8 cellular contexts compared by ENCODE assay signal in genomic region chrX:101078716-101079115, GRCh38. TPM values are rescaled to one million over a fixed set of nuclear protein-coding genes. Genes with fewer than 3 reads are reported as not detected.
DNase-seq lines count a peak whose midpoint lies in the region; ATAC-seq and TF ChIP-seq lines count a peak whose summit lies in the region.

TMEM35A (plus strand) TSS chrX:101078879; CDS start chrX:101079003, 124 bp downstream.

- DNase-seq in anterior cingulate cortex (lab: John Stamatoyannopoulos, UW) (peak in 38 of 58 donors; percentile 0 to 43 (median 6)), gastrocnemius medialis (no peak), kidney glomerular epithelial cell (lab: John Stamatoyannopoulos, UW) (no peak)
- no peak for DNase-seq in central memory CD4-positive, alpha-beta T cell
- no peak for DNase-seq in effector CD8-positive, alpha-beta T cell (lab: John Stamatoyannopoulos, UW)

- 0 out of 2 replicates have a peak, but pooled peaks cover 6% of the 10 kb centered on the region for H3K9me3 ChIP-seq in HUES48 (ENCODE audit: control insufficient read depth, insufficient read depth, low read length)
- no peaks in the 10 kb centered on the region for H3K9me3 ChIP-seq in iPS-20b (ENCODE audit: insufficient read depth, low read depth, low read length)
- H3K9me3 ChIP-seq in gastrocnemius medialis: no peaks in the 10 kb centered on the region

- in situ Hi-C loops in gastrocnemius medialis (cut with MboI; ENCODE audit: low sequenced_read_pairs in 4 of 4): no loop called here

- TF ChIP-seq CTCF in gastrocnemius medialis (IDR thresholded peaks at IDR 0.05 in 4 of 5, conservative IDR thresholded peaks at IDR 0.05 in 1 of 5): no peak

- H3K36me3 ChIP-seq in HUES48 (ENCODE audit: control insufficient read depth, insufficient read depth, low read length) (no peaks in the 10 kb centered on the region), iPS-20b (ENCODE audit: insufficient read depth, low read depth, low read length) (no peaks in the 10 kb centered on the region), gastrocnemius medialis (no peaks in the 10 kb centered on the region)

- H3K4me3 ChIP-seq in HUES48 (ENCODE audit: low read depth, low read length) (peak within 1 kb of the TSS; percentile 81), iPS-20b (ENCODE audit: low read length) (peak within 1 kb of the TSS; percentile 91), gastrocnemius medialis (peak within 1 kb of the TSS in 3 of 4 donors; percentile 9 to 27 (median 17))

- no peak for TF ChIP-seq POLR2A in gastrocnemius medialis (IDR thresholded peaks at IDR 0.05)

- intact Hi-C loops in gastrocnemius medialis (cut with DNase I; ENCODE audit: low total_unique reads): no loop called here

- H3K4me1 ChIP-seq in HUES48 (ENCODE audit: control insufficient read depth, insufficient read depth, low read length): peaks cover 17% of the 10 kb centered on the region
- no peaks in the 10 kb centered on the region; the same call in none of the 2 replicates for H3K4me1 ChIP-seq in iPS-20b (ENCODE audit: insufficient read depth, low read length)
- H3K4me1 ChIP-seq in gastrocnemius medialis: no peaks in the 10 kb centered on the region

- ATAC-seq in gastrocnemius medialis (no peak), HG02763 (IDR thresholded peaks at IDR 0.05; ENCODE audit: unreplicated experiment) (no peak)

- H3K27me3 ChIP-seq in HUES48 (ENCODE audit: control insufficient read depth, insufficient read depth, low read length) (peaks cover 13% of the 10 kb centered on the region), iPS-20b (ENCODE audit: insufficient read depth, low read length) (peaks cover 12% of the 10 kb centered on the region), gastrocnemius medialis (peaks cover 0 to 9% (median 6%) of the 10 kb centered on the region in 3 donors)

- H3K9ac ChIP-seq in HUES48 (ENCODE audit: low read depth, low read length): 0 out of 2 replicates have a peak within 1 kb of the TSS, but pooled peaks have one; percentile 10
- H3K9ac ChIP-seq in iPS-20b (ENCODE audit: low read depth, low read length): peak within 1 kb of the TSS; percentile 72; the same call in 1 of the 2 replicates

- H3K27ac ChIP-seq in HUES48 (ENCODE audit: low read depth, low read length) (no peak within 1 kb of the TSS), iPS-20b (ENCODE audit: low read length) (no peak within 1 kb of the TSS), gastrocnemius medialis (no peak within 1 kb of the TSS)

RNA-seq across cellular contexts. Expression of gene TMEM35A, which starts in this region (rescaled TPM):
- under 1 TPM in 1 of 4 donors, not detected in 3; 0.49 TPM for total RNA-seq in gastrocnemius medialis

Comparison
In these comparisons a context has a peak if more than half of its experiments do, and no peak if none do; other contexts are left out.
1. H3K4me3 ChIP-seq: peak in every context shown above with its lines; median percentile 91 in iPS-20b; 81 in HUES48; 17 in gastrocnemius medialis.
2. DNase-seq: peak in anterior cingulate cortex (38 of 58); none in gastrocnemius medialis (0 of 2), central memory CD4-positive, alpha-beta T cell (single experiment), effector CD8-positive, alpha-beta T cell (single experiment) and kidney glomerular epithelial cell (single experiment).